ENCODE assay signal across 20 cellular contexts in the genomic region with DNA sequence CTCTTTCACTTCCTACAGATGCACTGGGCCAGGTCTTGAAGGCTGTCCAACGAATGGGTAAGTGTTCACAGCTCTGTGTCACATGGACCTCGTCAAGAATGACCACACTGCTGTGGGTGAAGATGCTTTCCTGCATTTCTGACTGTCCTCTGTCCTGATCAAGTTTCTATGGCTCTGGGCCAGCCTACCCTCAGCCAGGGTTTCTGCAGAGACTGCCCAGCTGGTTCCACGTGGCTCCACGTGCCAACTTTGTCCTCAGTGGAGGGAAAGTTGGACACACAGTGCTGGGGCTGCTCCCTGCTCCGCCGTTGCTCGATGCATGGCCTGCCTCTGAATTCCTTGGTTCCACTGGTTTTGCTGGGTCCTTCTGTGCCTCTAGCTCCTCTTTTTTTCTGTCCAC.
"Had no signal": no experiment of that assay in that cellular context is flagged by ENCODE, and none has a peak within 500 bp of the region (broad histone marks: within the 10 kb centered on the region; RNA-seq: fewer than 3 reads in every experiment).

No MANE protein-coding gene starts in this region.

- H2AFZ ChIP-seq: parathyroid adenoma had no signal

- H3K4me3 Mint-ChIP-seq: activated CD4-positive, alpha-beta T cell treated with anti-CD3 and anti-CD28 coated beads, Interleukin-2, amount 10 ng/mL, durations not matched to agents 24 days and 14 days; activated CD8-positive, alpha-beta T cell treated with anti-CD3 and anti-CD28 coated beads, Interleukin-2, amount 10 ng/mL, durations not matched to agents 7 days and 5 days; immature natural killer cell; natural killer cell had no signal

- H3K9me3 ChIP-seq: ascending aorta, heart right ventricle, neutrophil, thyroid gland had no signal

- H3K79me2 ChIP-seq: parathyroid adenoma had no signal

- H3K27me3 ChIP-seq: ascending aorta, heart right ventricle, neutrophil, thyroid gland had no signal

- H3K4me1 Mint-ChIP-seq: activated CD4-positive, alpha-beta T cell treated with anti-CD3 and anti-CD28 coated beads, Interleukin-2, amount 10 ng/mL, durations not matched to agents 24 days and 14 days; immature natural killer cell had no signal

- H3K27ac Mint-ChIP-seq: activated CD4-positive, alpha-beta T cell treated with anti-CD3 and anti-CD28 coated beads, Interleukin-2, amount 10 ng/mL, durations not matched to agents 24 days and 14 days; activated CD8-positive, alpha-beta T cell treated with anti-CD3 and anti-CD28 coated beads, Interleukin-2, amount 10 ng/mL, durations not matched to agents 7 days and 5 days; immature natural killer cell; natural killer cell had no signal

- DNase-seq: activated CD4-positive, alpha-beta T cell treated with anti-CD3 and anti-CD28 coated beads, Interleukin-2, amount 10 ng/mL, durations not matched to agents 24 days and 14 days; activated CD8-positive, alpha-beta T cell treated with anti-CD3 and anti-CD28 coated beads, Interleukin-2, amount 10 ng/mL, durations not matched to agents 7 days and 5 days; activated effector memory CD4-positive, alpha-beta T cell treated with Interleukin-2 at 50 U/mL for 16 hours; activated naive CD4-positive, alpha-beta T cell treated with anti-CD3 and anti-CD28 coated beads, Interleukin-2, amount 50 U/mL, for 16 hours; activated T-cell treated with anti-CD3 and anti-CD28 coated beads, Interleukin-2, amount 50 U/mL, for 48 hours; cerebellar nuclear complex; cortex of kidney; heart right ventricle; immature natural killer cell; mesenchymal stem cell; natural killer cell; retina; stimulated activated CD4-positive, alpha-beta T cell treated with anti-CD3 and anti-CD28 coated beads, Interleukin-12 subunit alpha, Interleukin-12 subunit beta, amount 100 ng/mL, for 4 hours; stimulated activated CD4-positive, alpha-beta T cell treated with anti-CD3 and anti-CD28 coated beads, Interleukin-1b, Interleukin-23, amount 100 ng/mL, for 48 hours; stimulated activated CD8-positive, alpha-beta memory T cell treated with anti-CD3 and anti-CD28 coated beads, Interleukin-4, amount 100 ng/mL, for 48 hours; stimulated activated naive CD4-positive, alpha-beta T cell; thyroid gland had no signal

- H3K27ac ChIP-seq: ascending aorta, heart right ventricle, neutrophil, parathyroid adenoma, thyroid gland had no signal

- H3K9me3 Mint-ChIP-seq: activated CD4-positive, alpha-beta T cell treated with anti-CD3 and anti-CD28 coated beads, Interleukin-2, amount 10 ng/mL, durations not matched to agents 24 days and 14 days had no signal

- H3K27me3 Mint-ChIP-seq: activated CD4-positive, alpha-beta T cell treated with anti-CD3 and anti-CD28 coated beads, Interleukin-2, amount 10 ng/mL, durations not matched to agents 24 days and 14 days had no signal

- H3K4me3 ChIP-seq: ascending aorta, heart right ventricle, thyroid gland had no signal

- H3K36me3 ChIP-seq: neutrophil had no signal

- H3K36me3 Mint-ChIP-seq: immature natural killer cell, natural killer cell had no signal

- H3K4me1 ChIP-seq: ascending aorta, parathyroid adenoma had no signal

- H3K9ac ChIP-seq: parathyroid adenoma had no signal
